19 cellular contexts compared by ENCODE assay signal in genomic region chr3:145357453-145357852, GRCh38.
DNase-seq lines count a peak whose midpoint lies in the region; ATAC-seq and TF ChIP-seq lines count a peak whose summit lies in the region.
"Had no signal": no experiment of that assay in that cellular context is flagged by ENCODE, and none has a peak within 500 bp of the region (broad histone marks: within the 10 kb centered on the region; RNA-seq: fewer than 3 reads in every experiment).

No MANE protein-coding gene starts in this region.

- ATAC-seq in activated T-cell treated with anti-CD3 and anti-CD28 coated beads, Interleukin-2, amount 50 U/mL, for 72 hours (replicated peaks in 1 of 2), result no peak
- no peak for ATAC-seq in GM21717 (IDR thresholded peaks at IDR 0.05; ENCODE audit: unreplicated experiment)
- ATAC-seq: HepG2 had no signal

- H3K9me3 Mint-ChIP-seq in activated T-cell treated with anti-CD3 and anti-CD28 coated beads, Interleukin-2, amount 50 U/mL, for 72 hours, result peaks cover 8 to 19% of the 10 kb centered on the region in 2 donors

- H3K27me3 Mint-ChIP-seq in activated T-cell treated with anti-CD3 and anti-CD28 coated beads, Interleukin-2, amount 50 U/mL, for 72 hours (ENCODE audit: low read depth), result no peaks in the 10 kb centered on the region

- H3K4me2 ChIP-seq in hepatocyte, result no peak overlapping the region

- 77% methylated on average over 5 of the region's 5 CpGs for WGBS in hepatocyte (ENCODE audit: low lambda C conversion rate, missing lambda C conversion rate)

- H3K36me3 Mint-ChIP-seq in activated T-cell treated with anti-CD3 and anti-CD28 coated beads, Interleukin-2, amount 50 U/mL, for 72 hours (ENCODE audit: insufficient read depth in 2 of 2), result no peaks in the 10 kb centered on the region

- no peak overlapping the region for H3K4me3 Mint-ChIP-seq in activated T-cell treated with anti-CD3 and anti-CD28 coated beads, Interleukin-2, amount 50 U/mL, for 72 hours

- H3K27me3 ChIP-seq in hepatocyte (no peaks in the 10 kb centered on the region), dorsolateral prefrontal cortex (no peaks in the 10 kb centered on the region)
- H3K27me3 ChIP-seq: SJSA1 had no signal

- intact Hi-C loops in dorsolateral prefrontal cortex (cut with DNase I), result no loop called here

- no peak for TF ChIP-seq CTCF in choroid plexus epithelial cell (conservative IDR thresholded peaks at IDR 0.05; ENCODE audit: low read depth, low read length)
- no peak for TF ChIP-seq CTCF in hepatocyte (IDR thresholded peaks at IDR 0.05; ENCODE audit: poor library complexity)
- TF ChIP-seq CTCF in dorsolateral prefrontal cortex (IDR thresholded peaks at IDR 0.05 in 54 of 56, conservative IDR thresholded peaks at IDR 0.05 in 2 of 56; ENCODE audit: low read depth in 1 of 56, partially characterized antibody in 56 of 56), result no peak

- no peaks in the 10 kb centered on the region for H3K9me2 ChIP-seq in hepatocyte (replicated peaks; ENCODE audit: insufficient read depth)

- H3K4me1 Mint-ChIP-seq in activated T-cell treated with anti-CD3 and anti-CD28 coated beads, Interleukin-2, amount 50 U/mL, for 72 hours (ENCODE audit: low read depth), result no peaks in the 10 kb centered on the region

- H3K9me3 ChIP-seq in hepatocyte (ENCODE audit: low read depth), result no peaks in the 10 kb centered on the region
- H3K9me3 ChIP-seq: SJSA1 had no signal

- no peaks in the 10 kb centered on the region for H3K79me2 ChIP-seq in hepatocyte

- H3K4me1 ChIP-seq in hepatocyte (ENCODE audit: insufficient read depth), result no peaks in the 10 kb centered on the region
- H3K4me1 ChIP-seq: SJSA1 had no signal

- H3K4me3 ChIP-seq in choroid plexus epithelial cell (ENCODE audit: low read depth, low read length) (no peak overlapping the region), hepatocyte (no peak overlapping the region), dorsolateral prefrontal cortex (no peak overlapping the region)
- H3K4me3 ChIP-seq: SJSA1 had no signal

- H3K27ac ChIP-seq in hepatocyte (peak overlapping the region; percentile 35), dorsolateral prefrontal cortex (no peak overlapping the region)
- H3K27ac ChIP-seq: SJSA1 had no signal

- H3K36me3 ChIP-seq in hepatocyte (replicated peaks; ENCODE audit: insufficient read depth, low read depth), result no peaks in the 10 kb centered on the region
- H3K36me3 ChIP-seq: SJSA1 had no signal

- no peak overlapping the region for H2AFZ ChIP-seq in hepatocyte

- H3K27ac Mint-ChIP-seq in activated T-cell treated with anti-CD3 and anti-CD28 coated beads, Interleukin-2, amount 50 U/mL, for 72 hours, result no peak overlapping the region

- DNase-seq in NCI-H2196 (lab: John Stamatoyannopoulos, UW; ENCODE audit: unreplicated experiment) (peak; percentile 2), NCI-H2196 treated with DMSO at 0.1 percent for 48 hours (lab: John Stamatoyannopoulos, UW; ENCODE audit: unreplicated experiment) (no peak), choroid plexus epithelial cell (ENCODE audit: low read depth) (peak; percentile 11), hepatocyte (ENCODE audit: low spot score) (no peak), dorsolateral prefrontal cortex (no peak)
- no peak for DNase-seq in activated T-cell treated with anti-CD3 and anti-CD28 coated beads, Interleukin-2, amount 50 U/mL, for 72 hours
- DNase-seq: Calu3, Karpas-422, NCI-H1092, NCI-H1417 treated with DMSO at 0.1 percent for 48 hours, NCI-H1694 treated with DMSO at 0.1 percent for 48 hours, NCI-H2081, NCI-H446 treated with DMSO at 0.1 percent for 48 hours, NCI-H526 treated with DMSO at 0.1 percent for 48 hours, Right ventricle myocardium superior, RPMI8226 had no signal

- H4K20me1 ChIP-seq in hepatocyte (ENCODE audit: insufficient read depth, poor library complexity, severe bottlenecking), result no peaks in the 10 kb centered on the region

Comparison
In these comparisons a context has a peak if more than half of its experiments do, and no peak if none do; other contexts are left out.
1. DNase-seq: peak in NCI-H2196 (single experiment) and choroid plexus epithelial cell (single experiment); none in NCI-H2196 treated with DMSO at 0.1 percent for 48 hours (single experiment), hepatocyte (single experiment), dorsolateral prefrontal cortex (0 of 10) and activated T-cell treated with anti-CD3 and anti-CD28 coated beads, Interleukin-2, amount 50 U/mL, for 72 hours (0 of 2).